ENCODE assay signal across 9 cellular contexts in the genomic region with DNA sequence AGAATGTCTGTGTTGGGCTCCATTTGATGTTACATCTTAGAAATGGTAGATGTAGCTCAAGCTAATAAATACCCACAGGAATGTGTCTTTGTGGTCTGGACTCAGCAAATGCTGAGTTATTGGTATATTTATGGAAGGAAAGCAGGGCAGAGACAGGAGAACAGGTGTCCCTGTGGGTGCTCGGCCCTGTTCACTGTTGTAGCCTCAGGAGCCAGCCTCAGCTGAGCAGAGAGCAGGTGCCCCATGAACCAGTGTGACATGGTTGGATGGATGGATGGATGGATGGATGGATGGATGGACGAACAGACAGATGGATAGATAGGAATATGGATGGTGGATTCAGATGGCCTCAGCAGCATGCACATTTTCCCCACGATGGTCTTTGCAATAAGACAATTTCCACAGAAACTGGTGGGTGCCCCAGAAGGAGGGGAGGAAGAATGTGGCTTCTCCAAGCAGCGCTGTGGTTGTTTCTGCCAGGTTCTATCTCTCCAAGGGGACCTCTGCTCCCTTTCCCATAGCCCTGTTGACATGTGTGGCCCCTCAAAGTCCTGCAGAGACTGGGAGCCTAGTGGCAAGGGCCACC. TPM values are rescaled to one million over a fixed set of nuclear protein-coding genes. Genes with fewer than 3 reads are reported as not detected.
DNase-seq lines count a peak whose midpoint lies in the region; ATAC-seq, FAIRE-seq and TF ChIP-seq lines count a peak whose summit lies in the region.
"Had no signal": no experiment of that assay in that cellular context is flagged by ENCODE, and none has a peak within 500 bp of the region (broad histone marks: within the 10 kb centered on the region; RNA-seq: fewer than 3 reads in every experiment).

No MANE protein-coding gene starts in this region.

- peaks cover 32% of the 10 kb centered on the region for H3K4me1 Mint-ChIP-seq in MCF 10A (ENCODE audit: insufficient read depth, unreplicated experiment)
- peaks cover 44 to 63% (median 44%) of the 10 kb centered on the region in 3 donors for H3K4me1 Mint-ChIP-seq in naive B cell

- DNase-seq in HepG2 (ENCODE audit: low spot score) (no peak), MCF 10A (ENCODE audit: unreplicated experiment) (no peak), naive B cell (no peak), vagina (ENCODE audit: extremely low spot score in 2 of 2) (peak; percentile 70 to 84), NCI-H128 (lab: John Stamatoyannopoulos, UW; ENCODE audit: unreplicated experiment) (no peak), NCI-H510A (lab: John Stamatoyannopoulos, UW) (no peak), D341Med (ENCODE audit: low spot score) (no peak)

- H3K9me3 Mint-ChIP-seq in MCF 10A (ENCODE audit: unreplicated experiment): no peaks in the 10 kb centered on the region
- H3K9me3 Mint-ChIP-seq in naive B cell: no peaks in the 10 kb centered on the region

- H3K27me3 Mint-ChIP-seq in MCF 10A (ENCODE audit: insufficient read depth, unreplicated experiment) (no peaks in the 10 kb centered on the region), naive B cell (no peaks in the 10 kb centered on the region)

- POLR2A ChIA-PET in HepG2 (lab: Yijun Ruan, JAX): interaction anchor here (1.6 to 6.9 kb wide), 7 partner anchors 8 to 129 kb away, joined by 5 to 86 read pairs (median 39); a partner anchor contains a TSS
- POLR2A ChIA-PET in MCF 10A (lab: Yijun Ruan, JAX): interaction anchor here (0.6 to 6.5 kb wide), 21 partner anchors 9 to 863 kb away, joined by 3 to 84 read pairs (median 4); a partner anchor contains a TSS

- H3K36me3 ChIP-seq in liver (ENCODE audit: control insufficient read depth in 4 of 4, insufficient read depth in 3 of 4, low read depth in 1 of 4, low read length in 3 of 4) (no peaks in the 10 kb centered on the region), HepG2 (replicated peaks in 1 of 2; ENCODE audit: control insufficient read depth in 1 of 2, insufficient read depth in 2 of 2, low read length in 2 of 2) (no peaks in the 10 kb centered on the region), vagina (no peaks in the 10 kb centered on the region)

- ATAC-seq in HepG2: no peak
- ATAC-seq in naive B cell (ENCODE audit: low read depth in 2 of 2): no peak

- WGBS in liver: 88% methylated on average over 4 of the region's 4 CpGs
- 83% methylated on average over 4 of the region's 4 CpGs for WGBS in HepG2 (ENCODE audit: low lambda C conversion rate)

- TF ChIP-seq CTCF in liver (IDR thresholded peaks at IDR 0.05; ENCODE audit: low read depth, low read length, missing input control): no peak
- no peak for TF ChIP-seq CTCF in HepG2 (CRISPR knock-in tag; IDR thresholded peaks at IDR 0.05)
- TF ChIP-seq CTCF in MCF 10A (IDR thresholded peaks at IDR 0.05; ENCODE audit: unreplicated experiment): no peak
- TF ChIP-seq CTCF in vagina (IDR thresholded peaks at IDR 0.05): no peak

- H3K36me3 Mint-ChIP-seq in MCF 10A (ENCODE audit: insufficient read depth, unreplicated experiment) (no peaks in the 10 kb centered on the region), naive B cell (no peaks in the 10 kb centered on the region)

- H4K20me1 ChIP-seq in HepG2 (ENCODE audit: insufficient read depth, low read length): no peaks in the 10 kb centered on the region

- H3K4me2 ChIP-seq in HepG2 (ENCODE audit: low read depth, low read length): no peak overlapping the region

- no TSS peak for BruUV-seq in HepG2 (replicated peaks; lab: Mats Ljungman, UMichigan)
- BruUV-seq in MCF 10A (replicated peaks; lab: Mats Ljungman, UMichigan): no TSS peak

- no peak for FAIRE-seq in HepG2 (lab: Jason Lieb, UNC)

- peak overlapping the region; percentile 96 to 97 for H3K27ac ChIP-seq in liver (ENCODE audit: low read depth in 1 of 2, low read length in 2 of 2)
- no peak overlapping the region for H3K27ac ChIP-seq in HepG2 (ENCODE audit: extremely low read length, insufficient read depth, low read length)
- peak overlapping the region; percentile 93 for H3K27ac ChIP-seq in vagina

- TF ChIP-seq RAD21 in liver (IDR thresholded peaks at IDR 0.05) (no peak), HepG2 (CRISPR knock-in tag; IDR thresholded peaks at IDR 0.05) (no peak)

- no peak for TF ChIP-seq EP300 in HepG2 (IDR thresholded peaks at IDR 0.05; ENCODE audit: low read depth in 2 of 2, low read length in 2 of 2)
- TF ChIP-seq EP300 in HepG2 (CRISPR knock-in tag; IDR thresholded peaks at IDR 0.05; ENCODE audit: borderline replicate concordance): no peak

- in situ Hi-C loops in HepG2 (cut with HindIII; ENCODE audit: extremely low pct_ligation_motif_present, low pct_unique_long_range_greater_than_20kb): loop anchor here (10.0 kb wide), 3 partner anchors 74 to 204 kb away; a partner anchor contains a TSS

- no peaks in the 10 kb centered on the region for H3K79me2 ChIP-seq in HepG2 (ENCODE audit: insufficient read depth, low read length)

- H3K4me3 Mint-ChIP-seq in MCF 10A (ENCODE audit: unreplicated experiment) (no peak overlapping the region), naive B cell (peak overlapping the region in 1 of 8 donors; percentile 34)

- intact Hi-C loops in HepG2 (cut with micrococcal nuclease; ENCODE audit: unreplicated experiment): loop anchor here (5.0 kb wide), 1 partner anchor 36 kb away; no protein-coding TSS in a partner anchor
- intact Hi-C loops in MCF 10A (cut with micrococcal nuclease): loop anchor here (10.0 kb wide), 1 partner anchor 204 kb away; a partner anchor contains a TSS
- intact Hi-C loops in vagina (cut with DNase I): no loop called here

- H3K27me3 ChIP-seq in liver (ENCODE audit: control insufficient read depth in 4 of 4, insufficient read depth in 4 of 4, low read length in 3 of 4): no peaks in the 10 kb centered on the region
- H3K27me3 ChIP-seq in HepG2 (ENCODE audit: control insufficient read depth in 1 of 2, insufficient read depth in 2 of 2, low read length in 2 of 2): no peaks in the 10 kb centered on the region
- H3K27me3 ChIP-seq in vagina: no peaks in the 10 kb centered on the region

- TF ChIP-seq POLR2A in HepG2 (IDR thresholded peaks at IDR 0.05; ENCODE audit: insufficient read depth in 1 of 2, low read depth in 2 of 2, low read length in 2 of 2) (no peak), vagina (IDR thresholded peaks at IDR 0.05) (no peak)

- CTCF ChIA-PET in HepG2 (lab: Yijun Ruan, JAX; ENCODE audit: low intra/inter-chr PET ratio, low total read pairs) (no interaction called here), MCF 10A (lab: Yijun Ruan, JAX) (interaction anchor here (0.6 to 21.5 kb wide), 28 partner anchors 7 to 1022 kb away, joined by 3 to 359 read pairs (median 8); a partner anchor contains a TSS)

- H3K4me1 ChIP-seq in liver (ENCODE audit: control insufficient read depth in 4 of 4, insufficient read depth in 4 of 4, low read length in 3 of 4) (peaks cover 28 to 85% (median 67%) of the 10 kb centered on the region in 4 donors), HepG2 (ENCODE audit: insufficient read depth, low read length) (peaks cover 82% of the 10 kb centered on the region), vagina (peaks cover 44% of the 10 kb centered on the region)

- no peaks in the 10 kb centered on the region for H3K9me3 ChIP-seq in liver (ENCODE audit: control insufficient read depth in 4 of 4, low read length in 3 of 4)
- H3K9me3 ChIP-seq in HepG2 (ENCODE audit: low read length): no peaks in the 10 kb centered on the region
- no peaks in the 10 kb centered on the region for H3K9me3 ChIP-seq in vagina

- H3K9ac ChIP-seq in liver (ENCODE audit: low read depth in 1 of 2, low read length in 2 of 2): no peak overlapping the region
- H3K9ac ChIP-seq in HepG2 (ENCODE audit: insufficient read depth, low read depth, low read length): no peak overlapping the region

- H3K27ac Mint-ChIP-seq in MCF 10A (ENCODE audit: low read depth, unreplicated experiment) (peak overlapping the region; percentile 83), naive B cell (peak overlapping the region; percentile 60 to 97 (median 86))

- H3K4me3 ChIP-seq in liver (ENCODE audit: low read depth in 1 of 3, low read length in 3 of 3) (no peak overlapping the region), HepG2 (replicated peaks in 1 of 3; ENCODE audit: insufficient read depth in 1 of 3, low read depth in 2 of 3, low read length in 3 of 3) (no peak overlapping the region), vagina (no peak overlapping the region)

- H2AFZ ChIP-seq in HepG2 (ENCODE audit: low read length): no peak overlapping the region

RNA-seq across cellular contexts. Expression of a gene that starts 8.2 kb away (rescaled TPM):
- 10 to 100 TPM in 1 of 2 donors, 1 to 10 TPM in 1; 9.5 to 42.6 TPM for total RNA-seq in liver
- 10 to 100 TPM; 22.1 to 27.3 TPM for polyA plus RNA-seq in liver
- total RNA-seq in HepG2 (2016; rRNA removed; fragmentation: Illumina TruSeq; extraction: Trizol): 5.8 and 8.8 TPM in 2 replicates
- 1.2 and 1.9 TPM in 2 replicates for total RNA-seq in HepG2 (2016; cell fraction: cytosol; rRNA removed; fragmentation: Illumina TruSeq; extraction: Trizol; ENCODE audit: low read depth)
- 4.4 and 10.1 TPM in 2 replicates for total RNA-seq in HepG2 (2016; cell fraction: insoluble cytoplasmic fraction; rRNA removed; fragmentation: Illumina TruSeq; extraction: Trizol)
- 2.5 and 3.3 TPM in 2 replicates for total RNA-seq in HepG2 (2016; cell fraction: membrane; rRNA removed; fragmentation: Illumina TruSeq; extraction: Trizol)
- 14.5 and 19.2 TPM in 2 replicates for total RNA-seq in HepG2 (2016; cell fraction: nucleus; rRNA removed; fragmentation: Illumina TruSeq; extraction: Trizol)
- 4.1 and 4.4 TPM in 2 replicates for polyA plus RNA-seq in HepG2 (2011; rRNA removed)
- 4.7 and 4.8 TPM in 2 replicates for polyA plus RNA-seq in HepG2 (2011; cell fraction: cytosol; rRNA removed)
- polyA plus RNA-seq in HepG2 (2011; cell fraction: nucleus; rRNA removed): 10.1 and 10.8 TPM in 2 replicates
- 3.4 and 4.0 TPM in 2 replicates for polyA plus RNA-seq in HepG2 (2012)
- 0.75 and 0.77 TPM in 2 replicates for polyA plus RNA-seq in HepG2 (2016; cell fraction: cytosol; fragmentation: Illumina TruSeq; extraction: Trizol; ENCODE audit: low read depth)
- 5.3 and 6.8 TPM in 2 replicates for polyA plus RNA-seq in HepG2 (2016; cell fraction: insoluble cytoplasmic fraction; fragmentation: Illumina TruSeq; extraction: Trizol; ENCODE audit: low read depth)
- polyA plus RNA-seq in HepG2 (2016; cell fraction: membrane; fragmentation: Illumina TruSeq; extraction: Trizol; ENCODE audit: low read depth): 0.80 and 1.4 TPM in 2 replicates
- 8.7 and 9.9 TPM in 2 replicates for polyA plus RNA-seq in HepG2 (2016; cell fraction: nucleus; fragmentation: Illumina TruSeq; extraction: Trizol; ENCODE audit: insufficient read depth, low read depth)
- 24.0 and 36.4 TPM in 2 replicates for polyA minus RNA-seq in HepG2 (2011; rRNA and poly(A)+ RNA removed; ENCODE audit: low replicate concordance)
- polyA minus RNA-seq in HepG2 (2011; cell fraction: cytosol; rRNA and poly(A)+ RNA removed): 4.7 and 7.5 TPM in 2 replicates
- polyA minus RNA-seq in HepG2 (2011; cell fraction: nucleus; rRNA and poly(A)+ RNA removed): 28.5 and 37.7 TPM in 2 replicates
- 18.7 and 23.0 TPM in 2 replicates for total RNA-seq in MCF 10A (2022)
- polyA plus RNA-seq in naive B cell (ENCODE audit: low read depth in 6 of 6): 100 to 1,000 TPM; 228 to 332 (median 296) TPM
- total RNA-seq in vagina: 49.8 TPM

RNA-seq across cellular contexts. Expression of a gene that starts 44.5 kb away (rescaled TPM):
- total RNA-seq in liver (not detected), HepG2 (2016; rRNA removed; fragmentation: Illumina TruSeq; extraction: Trizol) (not detected in 2 replicates), MCF 10A (2022) (not detected in 2 replicates), vagina (not detected)
- polyA plus RNA-seq in liver (not detected), HepG2 (2011; rRNA removed) (not detected in 2 replicates), naive B cell (ENCODE audit: low read depth in 6 of 6) (not detected)
- not detected in 2 replicates for total RNA-seq in HepG2 (2016; cell fraction: cytosol; rRNA removed; fragmentation: Illumina TruSeq; extraction: Trizol; ENCODE audit: low read depth)
- not detected in 2 replicates for total RNA-seq in HepG2 (2016; cell fraction: insoluble cytoplasmic fraction; rRNA removed; fragmentation: Illumina TruSeq; extraction: Trizol)
- total RNA-seq in HepG2 (2016; cell fraction: membrane; rRNA removed; fragmentation: Illumina TruSeq; extraction: Trizol): not detected in 2 replicates
- total RNA-seq in HepG2 (2016; cell fraction: nucleus; rRNA removed; fragmentation: Illumina TruSeq; extraction: Trizol): not detected in 2 replicates
- polyA plus RNA-seq in HepG2 (2011; cell fraction: cytosol; rRNA removed): not detected in 2 replicates
- polyA plus RNA-seq in HepG2 (2011; cell fraction: nucleus; rRNA removed): not detected in 2 replicates
- polyA plus RNA-seq in HepG2 (2012): not detected in 2 replicates
- polyA plus RNA-seq in HepG2 (2016; cell fraction: cytosol; fragmentation: Illumina TruSeq; extraction: Trizol; ENCODE audit: low read depth): not detected in 2 replicates
- not detected in 2 replicates for polyA plus RNA-seq in HepG2 (2016; cell fraction: insoluble cytoplasmic fraction; fragmentation: Illumina TruSeq; extraction: Trizol; ENCODE audit: low read depth)
- polyA plus RNA-seq in HepG2 (2016; cell fraction: membrane; fragmentation: Illumina TruSeq; extraction: Trizol; ENCODE audit: low read depth): not detected in 2 replicates
- not detected in 2 replicates for polyA plus RNA-seq in HepG2 (2016; cell fraction: nucleus; fragmentation: Illumina TruSeq; extraction: Trizol; ENCODE audit: insufficient read depth, low read depth)
- polyA minus RNA-seq in HepG2 (2011; rRNA and poly(A)+ RNA removed; ENCODE audit: low replicate concordance): not detected in 2 replicates
- not detected in 2 replicates for polyA minus RNA-seq in HepG2 (2011; cell fraction: cytosol; rRNA and poly(A)+ RNA removed)
- polyA minus RNA-seq in HepG2 (2011; cell fraction: nucleus; rRNA and poly(A)+ RNA removed): not detected in 2 replicates
- total RNA-seq: mononuclear cell had no signal

RNA-seq across cellular contexts. Expression of a gene that starts 58.0 kb away (rescaled TPM):
- total RNA-seq in liver (10 to 100 TPM; 12.5 to 18.7 TPM), HepG2 (2016; rRNA removed; fragmentation: Illumina TruSeq; extraction: Trizol) (23.4 and 40.1 TPM in 2 replicates), MCF 10A (2022) (145 TPM in 2 replicates), vagina (29.0 TPM)
- polyA plus RNA-seq in liver (10 to 100 TPM in 1 of 2 donors, 1 to 10 TPM in 1; 6.1 to 17.3 TPM), HepG2 (2011; rRNA removed) (13.6 and 19.2 TPM in 2 replicates), naive B cell (ENCODE audit: low read depth in 6 of 6) (10 to 100 TPM; 10.1 to 33.5 (median 19.9) TPM)
- 2.6 and 2.9 TPM in 2 replicates for total RNA-seq in HepG2 (2016; cell fraction: cytosol; rRNA removed; fragmentation: Illumina TruSeq; extraction: Trizol; ENCODE audit: low read depth)
- total RNA-seq in HepG2 (2016; cell fraction: insoluble cytoplasmic fraction; rRNA removed; fragmentation: Illumina TruSeq; extraction: Trizol): 23.3 and 37.9 TPM in 2 replicates
- total RNA-seq in HepG2 (2016; cell fraction: membrane; rRNA removed; fragmentation: Illumina TruSeq; extraction: Trizol): 6.3 and 8.5 TPM in 2 replicates
- 33.7 and 36.5 TPM in 2 replicates for total RNA-seq in HepG2 (2016; cell fraction: nucleus; rRNA removed; fragmentation: Illumina TruSeq; extraction: Trizol)
- polyA plus RNA-seq in HepG2 (2011; cell fraction: cytosol; rRNA removed): 7.1 and 10.6 TPM in 2 replicates
- 24.8 and 26.5 TPM in 2 replicates for polyA plus RNA-seq in HepG2 (2011; cell fraction: nucleus; rRNA removed)
- 20.6 and 27.9 TPM in 2 replicates for polyA plus RNA-seq in HepG2 (2012)
- polyA plus RNA-seq in HepG2 (2016; cell fraction: cytosol; fragmentation: Illumina TruSeq; extraction: Trizol; ENCODE audit: low read depth): 0.74 and 1.1 TPM in 2 replicates
- polyA plus RNA-seq in HepG2 (2016; cell fraction: insoluble cytoplasmic fraction; fragmentation: Illumina TruSeq; extraction: Trizol; ENCODE audit: low read depth): 28.7 and 29.8 TPM in 2 replicates
- 1.5 and 3.2 TPM in 2 replicates for polyA plus RNA-seq in HepG2 (2016; cell fraction: membrane; fragmentation: Illumina TruSeq; extraction: Trizol; ENCODE audit: low read depth)
- 26.8 and 32.5 TPM in 2 replicates for polyA plus RNA-seq in HepG2 (2016; cell fraction: nucleus; fragmentation: Illumina TruSeq; extraction: Trizol; ENCODE audit: insufficient read depth, low read depth)
- polyA minus RNA-seq in HepG2 (2011; rRNA and poly(A)+ RNA removed; ENCODE audit: low replicate concordance): 12.0 and 21.4 TPM in 2 replicates
- 16.4 and 16.9 TPM in 2 replicates for polyA minus RNA-seq in HepG2 (2011; cell fraction: cytosol; rRNA and poly(A)+ RNA removed)
- polyA minus RNA-seq in HepG2 (2011; cell fraction: nucleus; rRNA and poly(A)+ RNA removed): 69.9 and 76.1 TPM in 2 replicates

Comparison
In these comparisons a context has a peak if more than half of its experiments do, and no peak if none do; other contexts are left out.
1. DNase-seq: peak in vagina (2 of 2); none in HepG2 (single experiment), MCF 10A (single experiment), naive B cell (single experiment), NCI-H128 (single experiment), NCI-H510A (single experiment) and D341Med (single experiment).